In the genomic region with DNA sequence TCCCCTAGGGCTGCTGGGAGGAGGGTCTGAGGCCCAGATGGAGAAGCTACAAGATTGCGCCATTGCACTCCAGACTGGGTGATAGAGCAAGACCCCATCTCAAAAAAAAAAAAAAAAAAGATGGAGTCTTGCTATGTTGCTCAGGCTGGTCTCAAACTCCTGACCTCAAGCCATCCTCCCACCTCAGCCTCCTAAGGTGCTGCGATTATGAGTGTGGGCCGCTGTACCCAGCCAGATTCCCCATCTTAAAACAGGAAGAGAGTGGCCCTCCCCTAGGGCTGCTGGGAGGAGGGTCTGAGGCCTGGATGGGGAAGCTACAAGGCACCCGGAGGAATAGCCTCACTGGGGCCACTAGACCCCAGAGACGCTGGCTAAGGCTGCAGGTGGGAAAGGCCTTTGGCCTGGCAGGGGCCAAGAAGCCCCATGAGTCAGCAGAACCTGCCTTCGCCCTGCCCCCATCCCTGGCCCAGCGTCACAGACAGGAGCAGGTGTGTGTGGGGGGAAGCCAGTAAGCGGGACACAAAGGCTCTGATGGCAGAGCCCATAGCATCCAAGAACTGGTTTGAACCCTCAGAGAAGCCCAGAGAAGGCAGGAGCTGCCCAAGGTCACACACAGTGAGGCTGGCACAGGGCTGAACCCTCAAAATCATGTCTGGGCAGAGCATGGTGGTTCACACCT, we compare ENCODE assay signal across 1 cellular context. TPM values are rescaled to one million over a fixed set of nuclear protein-coding genes. Genes with fewer than 3 reads are reported as not detected.
"Had no signal": no experiment of that assay in that cellular context is flagged by ENCODE, and none has a peak within 500 bp of the region (broad histone marks: within the 10 kb centered on the region; RNA-seq: fewer than 3 reads in every experiment).

No MANE protein-coding gene starts in this region.

RNA-seq across cellular contexts. Expression of a gene that starts 35.9 kb away (rescaled TPM):
- total RNA-seq: smooth muscle cell had no signal
